Comparison of ENCODE assay signal across 26 cellular contexts in the genomic region with DNA sequence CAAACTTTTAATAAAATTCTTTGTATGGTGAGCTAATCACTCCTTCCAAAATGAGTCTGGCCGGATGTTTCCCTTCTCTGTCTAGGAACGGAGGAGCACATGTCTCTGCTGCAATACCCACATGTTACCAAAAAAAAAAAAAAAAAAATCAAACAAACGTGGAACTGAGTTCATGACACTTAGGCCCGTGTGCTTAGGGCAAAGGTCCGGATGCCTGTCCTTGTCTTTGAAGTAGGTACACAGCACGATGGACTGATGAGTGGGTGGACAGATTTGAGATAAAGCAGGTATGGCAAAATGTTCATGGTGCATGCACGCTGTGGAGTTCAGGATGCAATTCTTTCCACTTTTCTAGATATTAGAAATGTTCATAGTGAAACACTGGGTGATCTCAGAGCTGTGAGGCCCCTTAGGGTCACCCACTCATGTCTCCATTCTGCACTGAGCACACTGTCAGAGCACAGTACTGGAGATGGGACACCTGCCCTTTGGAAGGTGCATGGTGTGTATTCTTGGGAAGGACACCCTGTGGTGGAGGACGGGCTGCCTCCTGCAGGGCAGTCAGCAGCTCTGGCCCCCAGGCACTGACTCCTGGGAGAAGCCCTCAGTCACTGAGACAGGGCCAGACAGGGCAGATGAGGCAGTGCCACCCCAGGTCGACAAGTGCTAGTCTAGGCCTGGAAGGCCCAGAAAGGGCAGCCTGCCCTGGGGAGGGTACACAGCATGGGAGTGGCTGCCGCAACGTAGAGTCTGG. TPM values are rescaled to one million over a fixed set of nuclear protein-coding genes. Genes with fewer than 3 reads are reported as not detected.
DNase-seq lines count a peak whose midpoint lies in the region; ATAC-seq and TF ChIP-seq lines count a peak whose summit lies in the region.
"Had no signal": no experiment of that assay in that cellular context is flagged by ENCODE, and none has a peak within 500 bp of the region (broad histone marks: within the 10 kb centered on the region; RNA-seq: fewer than 3 reads in every experiment).

No MANE protein-coding gene starts in this region.

- H3K9ac ChIP-seq in liver (ENCODE audit: low read depth in 1 of 2, low read length in 2 of 2) = peak overlapping the region; percentile 30 to 72

- H3K36me3 Mint-ChIP-seq in stimulated activated memory B cell treated with anti-CD40 and anti-IgM and Interleukin-4, amounts not matched to agents 10 μg/mL and 1 μg/mL and 100 μg/mL, for 72 hours = no peaks in the 10 kb centered on the region
- H3K36me3 Mint-ChIP-seq: activated CD8-positive, alpha-beta memory T cell treated with anti-CD3 and anti-CD28 coated beads, Interleukin-2, amount 10 ng/mL, durations not matched to agents 7 days and 5 days; CD14-positive monocyte; T-cell had no signal

- no peak overlapping the region for H3K27ac Mint-ChIP-seq in stimulated activated memory B cell treated with anti-CD40 and anti-IgM and Interleukin-4, amounts not matched to agents 10 μg/mL and 1 μg/mL and 100 μg/mL, for 72 hours
- H3K27ac Mint-ChIP-seq: activated B cell treated with CpG ODN at 0.5 μM for 24 hours; activated CD8-positive, alpha-beta memory T cell treated with anti-CD3 and anti-CD28 coated beads, Interleukin-2, amount 10 ng/mL, durations not matched to agents 7 days and 5 days; CD14-positive monocyte; nephron; stimulated activated naive CD8-positive, alpha-beta T cell treated with anti-CD3 and anti-CD28 coated beads, Interleukin-15, Interleukin-2, amounts not matched to agents 100 ng/mL and 50 ng/mL, for 24 hours; T-cell had no signal

- WGBS in liver = 32% methylated on average over 11 of the region's 11 CpGs

- POLR2A ChIA-PET in HEK293 (lab: Yijun Ruan, JAX) = interaction anchor here (0.6 to 1.1 kb wide), 2 partner anchors 42 to 44 kb away, joined by 3 to 5 read pairs; a partner anchor contains a TSS

- no peaks in the 10 kb centered on the region for H3K27me3 ChIP-seq in WERI-Rb-1 (ENCODE audit: insufficient read depth, low read depth, severe bottlenecking)
- no peaks in the 10 kb centered on the region for H3K27me3 ChIP-seq in liver (ENCODE audit: control insufficient read depth in 4 of 4, insufficient read depth in 4 of 4, low read length in 3 of 4)
- H3K27me3 ChIP-seq: heart left ventricle had no signal

- H3K36me3 ChIP-seq in HEK293 (ENCODE audit: control insufficient read depth in 2 of 2, insufficient read depth in 1 of 2, low read length in 2 of 2) (no peaks in the 10 kb centered on the region), WERI-Rb-1 (no peaks in the 10 kb centered on the region), liver (ENCODE audit: control insufficient read depth in 4 of 4, insufficient read depth in 3 of 4, low read depth in 1 of 4, low read length in 3 of 4) (no peaks in the 10 kb centered on the region)
- H3K36me3 ChIP-seq: heart left ventricle, thoracic aorta had no signal

- peak; percentile 64 to 65 for TF ChIP-seq RAD21 in liver (IDR thresholded peaks at IDR 0.05)

- TF ChIP-seq CTCF in HEK293 (tag by site-specific recombination; IDR thresholded peaks at IDR 0.05) (no peak), WERI-Rb-1 (IDR thresholded peaks at IDR 0.05; ENCODE audit: low read depth, low read length) (0 out of 2 replicates have a peak, but pooled peaks have one; percentile 27), liver (IDR thresholded peaks at IDR 0.05; ENCODE audit: low read depth, low read length, missing input control) (no peak)

- DNase-seq in WERI-Rb-1 (no peak), Kasumi-1 (lab: John Stamatoyannopoulos, UW) (no peak), islet precursor cell (no peak)
- DNase-seq: activated B cell treated with CpG ODN at 0.5 μM for 24 hours; activated CD4-positive, alpha-beta T cell treated with anti-CD3 and anti-CD28 coated beads, Interleukin-2, amount 50 U/mL, for 4 hours; activated CD8-positive, alpha-beta memory T cell treated with anti-CD3 and anti-CD28 coated beads, Interleukin-2, amount 10 ng/mL, durations not matched to agents 7 days and 5 days; activated naive CD4-positive, alpha-beta T cell; activated T-cell treated with anti-CD3 and anti-CD28 coated beads, Interleukin-2, amount 50 U/mL, for 48 hours; cerebellar nuclear complex; foreskin melanocyte; heart left ventricle; kidney glomerular epithelial cell; NCI-H1105 treated with DMSO at 0.1 percent for 48 hours; NCI-H2029; T-cell had no signal

- H3K9me3 ChIP-seq in HEK293 (ENCODE audit: control insufficient read depth, insufficient read depth, low read depth, low read length) (no peaks in the 10 kb centered on the region), WERI-Rb-1 (ENCODE audit: severe bottlenecking) (no peaks in the 10 kb centered on the region), liver (ENCODE audit: control insufficient read depth in 4 of 4, low read length in 3 of 4) (no peaks in the 10 kb centered on the region)
- H3K9me3 ChIP-seq: heart left ventricle, thoracic aorta had no signal

- ATAC-seq in stimulated activated memory B cell treated with anti-CD40 and anti-IgM and Interleukin-4, amounts not matched to agents 10 μg/mL and 1 μg/mL and 100 μg/mL, for 72 hours = peak; percentile 49
- no peak for ATAC-seq in GM21447 (IDR thresholded peaks at IDR 0.05; ENCODE audit: unreplicated experiment)
- ATAC-seq: activated CD8-positive, alpha-beta memory T cell treated with anti-CD3 and anti-CD28 coated beads, Interleukin-2, amount 10 ng/mL, durations not matched to agents 7 days and 5 days; heart left ventricle; T-cell had no signal

- peaks cover 45% of the 10 kb centered on the region for H3K27me3 Mint-ChIP-seq in stimulated activated memory B cell treated with anti-CD40 and anti-IgM and Interleukin-4, amounts not matched to agents 10 μg/mL and 1 μg/mL and 100 μg/mL, for 72 hours
- H3K27me3 Mint-ChIP-seq: stimulated activated naive CD8-positive, alpha-beta T cell treated with anti-CD3 and anti-CD28 coated beads, Interleukin-15, Interleukin-2, amounts not matched to agents 100 ng/mL and 50 ng/mL, for 24 hours; T-cell had no signal

- no peak overlapping the region for H3K27ac ChIP-seq in HEK293 (ENCODE audit: extremely low read depth, low read depth, low read length)
- H3K27ac ChIP-seq in WERI-Rb-1 = no peak overlapping the region; the same call in 1 of the 2 replicates
- peak overlapping the region; percentile 98 to 100 for H3K27ac ChIP-seq in liver (ENCODE audit: low read depth in 1 of 2, low read length in 2 of 2)
- H3K27ac ChIP-seq: heart left ventricle, RWPE1, skin epidermis, thoracic aorta had no signal

- no peak overlapping the region for H3K4me3 ChIP-seq in HEK293 (ENCODE audit: low read depth, low read length)
- no peak overlapping the region for H3K4me3 ChIP-seq in WERI-Rb-1 (ENCODE audit: low read depth, low read length)
- no peak overlapping the region for H3K4me3 ChIP-seq in liver (ENCODE audit: low read depth in 1 of 3, low read length in 3 of 3)
- H3K4me3 ChIP-seq: heart left ventricle, skin epidermis, thoracic aorta had no signal

- CTCF ChIA-PET in HEK293 (lab: Yijun Ruan, JAX) = interaction anchor here (1.1 kb wide), 1 partner anchor 46 kb away, joined by 7 read pairs; no protein-coding TSS in a partner anchor

- peaks cover 6% of the 10 kb centered on the region for H3K4me1 Mint-ChIP-seq in stimulated activated memory B cell treated with anti-CD40 and anti-IgM and Interleukin-4, amounts not matched to agents 10 μg/mL and 1 μg/mL and 100 μg/mL, for 72 hours
- H3K4me1 Mint-ChIP-seq: activated B cell treated with CpG ODN at 0.5 μM for 24 hours, CD14-positive monocyte, T-cell had no signal

- no peak overlapping the region for H3K4me3 Mint-ChIP-seq in stimulated activated memory B cell treated with anti-CD40 and anti-IgM and Interleukin-4, amounts not matched to agents 10 μg/mL and 1 μg/mL and 100 μg/mL, for 72 hours
- H3K4me3 Mint-ChIP-seq: activated B cell treated with CpG ODN at 0.5 μM for 24 hours; activated CD8-positive, alpha-beta memory T cell treated with anti-CD3 and anti-CD28 coated beads, Interleukin-2, amount 10 ng/mL, durations not matched to agents 7 days and 5 days; CD14-positive monocyte; nephron; stimulated activated naive CD8-positive, alpha-beta T cell treated with anti-CD3 and anti-CD28 coated beads, Interleukin-15, Interleukin-2, amounts not matched to agents 100 ng/mL and 50 ng/mL, for 24 hours; T-cell had no signal

- H3K4me1 ChIP-seq in HEK293 (ENCODE audit: control insufficient read depth, insufficient read depth, low read length) = no peaks in the 10 kb centered on the region
- H3K4me1 ChIP-seq in liver (ENCODE audit: control insufficient read depth in 4 of 4, insufficient read depth in 4 of 4, low read length in 3 of 4) = peaks cover 10 to 33% (median 26%) of the 10 kb centered on the region in 4 donors
- H3K4me1 ChIP-seq: heart left ventricle had no signal

- H3K9me3 Mint-ChIP-seq in stimulated activated memory B cell treated with anti-CD40 and anti-IgM and Interleukin-4, amounts not matched to agents 10 μg/mL and 1 μg/mL and 100 μg/mL, for 72 hours = peaks cover 5% of the 10 kb centered on the region
- H3K9me3 Mint-ChIP-seq: nephron; stimulated activated naive CD8-positive, alpha-beta T cell treated with anti-CD3 and anti-CD28 coated beads, Interleukin-15, Interleukin-2, amounts not matched to agents 100 ng/mL and 50 ng/mL, for 24 hours; T-cell had no signal

TF ChIP-seq in HEK293, 187 proteins besides CTCF, POLR2A, EP300 and RAD21 (continues in another document):
- TF ChIP-seq, protein P1, sequence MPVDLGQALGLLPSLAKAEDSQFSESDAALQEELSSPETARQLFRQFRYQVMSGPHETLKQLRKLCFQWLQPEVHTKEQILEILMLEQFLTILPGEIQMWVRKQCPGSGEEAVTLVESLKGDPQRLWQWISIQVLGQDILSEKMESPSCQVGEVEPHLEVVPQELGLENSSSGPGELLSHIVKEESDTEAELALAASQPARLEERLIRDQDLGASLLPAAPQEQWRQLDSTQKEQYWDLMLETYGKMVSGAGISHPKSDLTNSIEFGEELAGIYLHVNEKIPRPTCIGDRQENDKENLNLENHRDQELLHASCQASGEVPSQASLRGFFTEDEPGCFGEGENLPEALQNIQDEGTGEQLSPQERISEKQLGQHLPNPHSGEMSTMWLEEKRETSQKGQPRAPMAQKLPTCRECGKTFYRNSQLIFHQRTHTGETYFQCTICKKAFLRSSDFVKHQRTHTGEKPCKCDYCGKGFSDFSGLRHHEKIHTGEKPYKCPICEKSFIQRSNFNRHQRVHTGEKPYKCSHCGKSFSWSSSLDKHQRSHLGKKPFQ (tag by site-specific recombination; IDR thresholded peaks at IDR 0.05) = no peak

TF ChIP-seq in liver, 16 proteins besides CTCF, POLR2A, EP300 and RAD21 (continues in another document):
- TF ChIP-seq GABPA (IDR thresholded peaks at IDR 0.05 in 1 of 2, conservative IDR thresholded peaks at IDR 0.05 in 1 of 2) (peak in 1 of 2 donors; percentile 72), EGR1 (IDR thresholded peaks at IDR 0.05; ENCODE audit: low read depth in 2 of 2) (peak; percentile 97 to 98), NR2F2 (IDR thresholded peaks at IDR 0.05) (peak; percentile 65), RXRA (IDR thresholded peaks at IDR 0.05) (peak; percentile 99 to 100)
- TF ChIP-seq, protein P2, sequence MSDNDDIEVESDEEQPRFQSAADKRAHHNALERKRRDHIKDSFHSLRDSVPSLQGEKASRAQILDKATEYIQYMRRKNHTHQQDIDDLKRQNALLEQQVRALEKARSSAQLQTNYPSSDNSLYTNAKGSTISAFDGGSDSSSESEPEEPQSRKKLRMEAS (IDR thresholded peaks at IDR 0.05) = peak; percentile 99

RNA-seq across cellular contexts. Expression of a gene that starts 43.6 kb away (rescaled TPM):
- total RNA-seq in liver = 10 to 100 TPM in 1 of 2 donors, 1 to 10 TPM in 1; 5.5 to 20.7 TPM
- 100 to 1,000 TPM in 1 of 2 donors, 10 to 100 TPM in 1; 66.0 to 106 TPM for polyA plus RNA-seq in liver
- total RNA-seq: lung microvascular endothelial cell had no signal

Comparison
In these comparisons a context has a peak if more than half of its experiments do, and no peak if none do; other contexts are left out.
1. H3K27ac ChIP-seq: peak in liver (2 of 2); none in HEK293 (single experiment) and WERI-Rb-1 (single experiment).